25 cellular contexts compared by ENCODE assay signal in the genomic region with DNA sequence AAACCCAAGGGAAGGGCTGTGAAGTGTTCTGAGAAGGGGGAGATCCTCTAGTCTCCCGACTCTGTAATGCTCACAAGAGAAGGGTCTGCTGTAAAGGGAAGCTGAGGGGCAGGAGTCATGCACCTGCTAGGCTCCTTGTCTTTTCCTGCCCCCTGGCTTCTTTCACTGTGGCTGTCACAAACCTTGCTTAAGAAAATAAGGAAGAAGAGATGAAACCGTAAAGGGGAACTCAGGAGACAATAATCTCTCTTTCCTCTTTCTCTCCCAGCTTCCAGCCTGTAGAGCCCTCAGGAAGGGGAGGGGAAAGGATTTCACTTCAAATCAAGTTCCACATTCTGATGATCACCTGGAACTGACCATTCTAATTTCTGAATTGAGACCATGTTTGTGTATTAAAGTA. TPM values are rescaled to one million over a fixed set of nuclear protein-coding genes. Genes with fewer than 3 reads are reported as not detected.
"Had no signal": no experiment of that assay in that cellular context is flagged by ENCODE, and none has a peak within 500 bp of the region (broad histone marks: within the 10 kb centered on the region; RNA-seq: fewer than 3 reads in every experiment).

No MANE protein-coding gene starts in this region.

- H3K27me3 ChIP-seq: esophagus muscularis mucosa, gastrocnemius medialis, pancreas, right atrium auricular region, tibial artery had no signal

- DNase-seq: activated CD4-positive, alpha-beta T cell treated with anti-CD3 and anti-CD28 coated beads for 4 hours; activated CD4-positive, alpha-beta T cell treated with anti-CD3 and anti-CD28 coated beads, Interleukin-2, amount 50 U/mL, for 48 hours; activated CD4-positive, CD25-positive, alpha-beta regulatory T cell; activated effector memory CD4-positive, alpha-beta T cell treated with anti-CD3 and anti-CD28 coated beads, Interleukin-2, amount 50 U/mL, for 16 hours; activated naive CD4-positive, alpha-beta T cell treated with anti-CD3 and anti-CD28 coated beads, Interleukin-2, amount 10 ng/mL, durations not matched to agents 7 days and 5 days; activated T-cell treated with anti-CD3 and anti-CD28 coated beads, Interleukin-2, amount 50 U/mL, for 48 hours; amygdala; cerebellar nuclear complex; gastrocnemius medialis; hypothalamus; left ventricle myocardium inferior; midbrain; pancreas; psoas muscle; stimulated activated CD4-positive, alpha-beta T cell treated with anti-CD3 and anti-CD28 coated beads, Interleukin-1b, Interleukin-23, amount 100 ng/mL, for 48 hours; stimulated activated naive CD8-positive, alpha-beta T cell treated with anti-CD3 and anti-CD28 coated beads, Interleukin-15, amount 100 ng/mL, for 72 hours; tibial artery had no signal

- H3K4me3 ChIP-seq: coronary artery, esophagus muscularis mucosa, gastrocnemius medialis, left ventricle myocardium inferior, pancreas, psoas muscle, right atrium auricular region, tibial artery had no signal

- H3K9me3 ChIP-seq: gastrocnemius medialis, neutrophil, pancreas had no signal

- H3K4me3 Mint-ChIP-seq: activated naive CD4-positive, alpha-beta T cell treated with anti-CD3 and anti-CD28 coated beads, Interleukin-2, amount 10 ng/mL, durations not matched to agents 7 days and 5 days; nephron; stimulated activated effector memory CD8-positive, alpha-beta T cell treated with anti-CD3 and anti-CD28 coated beads, Interleukin-12 subunit alpha, Interleukin-12 subunit beta, amount 100 ng/mL, for 72 hours; stimulated activated naive CD8-positive, alpha-beta T cell treated with anti-CD3 and anti-CD28 coated beads, Interleukin-15, amount 100 ng/mL, for 72 hours; T-helper 2 cell treated with Interferon-gamma antibody and Interleukin-4, amounts not matched to agents 5 μg/mL and 100 μg/mL, for 36 hours had no signal

- H3K36me3 Mint-ChIP-seq: activated naive CD4-positive, alpha-beta T cell treated with anti-CD3 and anti-CD28 coated beads, Interleukin-2, amount 10 ng/mL, durations not matched to agents 7 days and 5 days; stimulated activated effector memory CD8-positive, alpha-beta T cell treated with anti-CD3 and anti-CD28 coated beads, Interleukin-12 subunit alpha, Interleukin-12 subunit beta, amount 100 ng/mL, for 72 hours had no signal

- H3K27ac Mint-ChIP-seq: activated naive CD4-positive, alpha-beta T cell treated with anti-CD3 and anti-CD28 coated beads, Interleukin-2, amount 10 ng/mL, durations not matched to agents 7 days and 5 days; nephron; stimulated activated effector memory CD8-positive, alpha-beta T cell treated with anti-CD3 and anti-CD28 coated beads, Interleukin-12 subunit alpha, Interleukin-12 subunit beta, amount 100 ng/mL, for 72 hours; stimulated activated naive CD8-positive, alpha-beta T cell treated with anti-CD3 and anti-CD28 coated beads, Interleukin-15, amount 100 ng/mL, for 72 hours; T-helper 2 cell treated with Interferon-gamma antibody and Interleukin-4, amounts not matched to agents 5 μg/mL and 100 μg/mL, for 36 hours had no signal

- H3K36me3 ChIP-seq: esophagus muscularis mucosa, gastrocnemius medialis, left ventricle myocardium inferior, neutrophil, pancreas, right atrium auricular region, tibial artery had no signal

- H3K4me1 Mint-ChIP-seq: activated naive CD4-positive, alpha-beta T cell treated with anti-CD3 and anti-CD28 coated beads, Interleukin-2, amount 10 ng/mL, durations not matched to agents 7 days and 5 days; nephron; stimulated activated effector memory CD8-positive, alpha-beta T cell treated with anti-CD3 and anti-CD28 coated beads, Interleukin-12 subunit alpha, Interleukin-12 subunit beta, amount 100 ng/mL, for 72 hours; stimulated activated naive CD8-positive, alpha-beta T cell treated with anti-CD3 and anti-CD28 coated beads, Interleukin-15, amount 100 ng/mL, for 72 hours had no signal

- H3K4me1 ChIP-seq: esophagus muscularis mucosa, gastrocnemius medialis, left ventricle myocardium inferior, pancreas, psoas muscle, right atrium auricular region, tibial artery had no signal

- H3K27ac ChIP-seq: coronary artery, esophagus muscularis mucosa, gastrocnemius medialis, left ventricle myocardium inferior, neutrophil, pancreas, psoas muscle, right atrium auricular region, tibial artery had no signal

RNA-seq across cellular contexts. Expression of gene SLC13A3, which starts 26.3 kb away (rescaled TPM):
- total RNA-seq: lung microvascular endothelial cell had no signal
